Comparison of ENCODE assay signal across 8 cellular contexts in genomic region chr20:1185781-1186334, GRCh38. TPM values are rescaled to one million over a fixed set of nuclear protein-coding genes. Genes with fewer than 3 reads are reported as not detected.
DNase-seq lines count a peak whose midpoint lies in the region; ATAC-seq, FAIRE-seq and TF ChIP-seq lines count a peak whose summit lies in the region.

No MANE protein-coding gene starts in this region.

- peaks cover 16% of the 10 kb centered on the region for H3K4me1 ChIP-seq in A549
- H3K4me1 ChIP-seq in neuronal stem cell (ENCODE audit: control insufficient read depth in 2 of 2, insufficient read depth in 1 of 2, low read depth in 1 of 2, low read length in 2 of 2): peaks cover 4 to 15% of the 10 kb centered on the region in 2 donors

- no peak overlapping the region for H2BK5ac ChIP-seq in neuronal stem cell (ENCODE audit: low read length)

- H3K4me3 ChIP-seq in A549 (peak overlapping the region; percentile 94), neuronal stem cell (ENCODE audit: low read length in 2 of 2) (peak overlapping the region in 1 of 2 donors; percentile 54)

- peak overlapping the region; percentile 76 to 90 for H3K27ac ChIP-seq in A549
- H3K27ac ChIP-seq in neuronal stem cell (replicated peaks; ENCODE audit: low read length): no peak overlapping the region

- H4K8ac ChIP-seq in neuronal stem cell (ENCODE audit: low read depth, low read length): no peak overlapping the region

- no peak overlapping the region for H3K14ac ChIP-seq in neuronal stem cell (ENCODE audit: low read length)

- H3K18ac ChIP-seq in neuronal stem cell (ENCODE audit: low read length): no peak overlapping the region

- no peak overlapping the region for H3K4ac ChIP-seq in neuronal stem cell (ENCODE audit: low read length)

- 18% methylated on average over 11 of the region's 20 CpGs for WGBS in A549 (ENCODE audit: missing lambda C conversion rate)
- WGBS in neuronal stem cell (ENCODE audit: extremely low coverage in 2 of 2, insufficient read length in 2 of 2, insufficient replicate concordance in 1 of 2), 2 donors: no CpG with 5 or more reads among the region's 20 CpGs

- H3K27ac Mint-ChIP-seq in activated CD4-positive, alpha-beta memory T cell treated with anti-CD3 and anti-CD28 coated beads, Interleukin-2, amount 10 ng/mL, durations not matched to agents 7 days and 5 days: no peak overlapping the region

- no peaks in the 10 kb centered on the region for H3K9me3 Mint-ChIP-seq in activated CD4-positive, alpha-beta memory T cell treated with anti-CD3 and anti-CD28 coated beads, Interleukin-2, amount 10 ng/mL, durations not matched to agents 7 days and 5 days

- H2AFZ ChIP-seq in neuronal stem cell (ENCODE audit: low read length): peak overlapping the region; percentile 90

- peak overlapping the region; percentile 2 for H2AK5ac ChIP-seq in neuronal stem cell (ENCODE audit: low read depth, low read length)

- TF ChIP-seq POLR2A in A549 (IDR thresholded peaks at IDR 0.05; ENCODE audit: low read length) (no peak), erythroblast (IDR thresholded peaks at IDR 0.05; ENCODE audit: low read length) (no peak)

- no peaks in the 10 kb centered on the region for H3K9me3 ChIP-seq in A549
- H3K9me3 ChIP-seq in neuronal stem cell (replicated peaks in 1 of 2; ENCODE audit: control insufficient read depth in 2 of 2, insufficient read depth in 1 of 2, low read depth in 1 of 2, low read length in 2 of 2): peaks cover 0 to 3% of the 10 kb centered on the region in 2 donors

- no peaks in the 10 kb centered on the region for H3K79me1 ChIP-seq in neuronal stem cell (ENCODE audit: low read depth, low read length)

- no peak overlapping the region for H4K91ac ChIP-seq in neuronal stem cell (ENCODE audit: low read depth, low read length, poor library complexity)

- H3K27me3 Mint-ChIP-seq in activated CD4-positive, alpha-beta memory T cell treated with anti-CD3 and anti-CD28 coated beads, Interleukin-2, amount 10 ng/mL, durations not matched to agents 7 days and 5 days: peaks cover 47% of the 10 kb centered on the region

- H2BK15ac ChIP-seq in neuronal stem cell (ENCODE audit: low read length): no peak overlapping the region

- H2BK12ac ChIP-seq in neuronal stem cell (ENCODE audit: low read length): no peak overlapping the region

- H2BK120ac ChIP-seq in neuronal stem cell (ENCODE audit: low read depth, low read length): no peak overlapping the region

- peak overlapping the region; percentile 56 for H3K4me3 Mint-ChIP-seq in activated CD4-positive, alpha-beta memory T cell treated with anti-CD3 and anti-CD28 coated beads, Interleukin-2, amount 10 ng/mL, durations not matched to agents 7 days and 5 days

- TF ChIP-seq EP300 in A549 (IDR thresholded peaks at IDR 0.05): no peak

- DNase-seq in A549 (ENCODE audit: low read depth in 1 of 2, low spot score in 1 of 2) (peak; percentile 78 to 81), NCI-H2227 treated with DMSO at 0.1 percent for 48 hours (lab: John Stamatoyannopoulos, UW) (peak; percentile 32), erythroblast (lab: John Stamatoyannopoulos, UW) (peak; percentile 82 to 86), neuronal stem cell (ENCODE audit: low spot score) (peak; percentile 57), midbrain (lab: John Stamatoyannopoulos, UW) (no peak)
- DNase-seq in activated CD4-positive, alpha-beta memory T cell treated with anti-CD3 and anti-CD28 coated beads, Interleukin-2, amount 10 ng/mL, durations not matched to agents 7 days and 5 days: peak; percentile 57

- POLR2A ChIA-PET in A549 (lab: Yijun Ruan, JAX): interaction anchor here (0.6 kb wide), 1 partner anchor 498 kb away, joined by 3 read pairs; no protein-coding TSS in a partner anchor
- POLR2A ChIA-PET in activated CD4-positive, alpha-beta memory T cell treated with anti-CD3 and anti-CD28 coated beads, Interleukin-2, amount 10 ng/mL, durations not matched to agents 7 days and 5 days (lab: Charles Lee): no interaction called here

- H3K9ac ChIP-seq in neuronal stem cell (ENCODE audit: low read depth, low read length, poor library complexity): no peak overlapping the region

- H3K23ac ChIP-seq in neuronal stem cell (ENCODE audit: low read depth, low read length, poor library complexity): peak overlapping the region; percentile 25

- FAIRE-seq in A549 (lab: Jason Lieb, UNC): no peak

- H3K4me1 Mint-ChIP-seq in activated CD4-positive, alpha-beta memory T cell treated with anti-CD3 and anti-CD28 coated beads, Interleukin-2, amount 10 ng/mL, durations not matched to agents 7 days and 5 days: peaks cover 10% of the 10 kb centered on the region

- H3K4me2 ChIP-seq in A549 (peak overlapping the region; percentile 93), neuronal stem cell (ENCODE audit: insufficient read depth, low read length, poor library complexity, severe bottlenecking) (peak overlapping the region; percentile 98)

- peaks cover 3 to 5% of the 10 kb centered on the region in 2 donors for H3K36me3 ChIP-seq in neuronal stem cell (replicated peaks in 1 of 2; ENCODE audit: control insufficient read depth in 2 of 2, insufficient read depth in 2 of 2, low read length in 2 of 2)

- CTCF ChIA-PET in A549 (lab: Yijun Ruan, JAX): interaction anchor here (0.6 to 5.3 kb wide), 27 partner anchors 11 to 372 kb away, joined by 3 to 91 read pairs (median 5); partner anchors contain the start of genes PSMF1 and SNPH
- CTCF ChIA-PET in activated CD4-positive, alpha-beta memory T cell treated with anti-CD3 and anti-CD28 coated beads, Interleukin-2, amount 10 ng/mL, durations not matched to agents 7 days and 5 days (lab: Charles Lee): interaction anchor here (1.2 kb wide), 2 partner anchors 19 to 61 kb away, joined by 3 read pairs; no protein-coding TSS in a partner anchor

- ATAC-seq in A549: peak; percentile 72 to 87
- ATAC-seq in GM21423 (IDR thresholded peaks at IDR 0.05; ENCODE audit: unreplicated experiment): no peak

- TF ChIP-seq CTCF in A549 (IDR thresholded peaks at IDR 0.05) (peak; percentile 79), GM12874 (IDR thresholded peaks at IDR 0.05; ENCODE audit: insufficient read depth, low read depth, low read length) (peak; percentile 67)

- peak; percentile 64 to 83 for TF ChIP-seq RAD21 in A549 (conservative IDR thresholded peaks at IDR 0.05 in 1 of 2, IDR thresholded peaks at IDR 0.05 in 1 of 2)

- H3K27me3 ChIP-seq in neuronal stem cell (ENCODE audit: control insufficient read depth in 3 of 3, insufficient read depth in 3 of 3, low read depth in 1 of 3, low read length in 3 of 3): peaks cover 0 to 21% (median 7%) of the 10 kb centered on the region in 3 experiments

- H3K36me3 Mint-ChIP-seq in activated CD4-positive, alpha-beta memory T cell treated with anti-CD3 and anti-CD28 coated beads, Interleukin-2, amount 10 ng/mL, durations not matched to agents 7 days and 5 days (ENCODE audit: low read depth): no peaks in the 10 kb centered on the region

TF ChIP-seq in A549, 52 proteins besides CTCF, POLR2A, EP300 and RAD21:
- TF ChIP-seq NPAS2 (CRISPR knock-in tag; IDR thresholded peaks at IDR 0.05; ENCODE audit: borderline replicate concordance): no peak
- TF ChIP-seq, protein P1, sequence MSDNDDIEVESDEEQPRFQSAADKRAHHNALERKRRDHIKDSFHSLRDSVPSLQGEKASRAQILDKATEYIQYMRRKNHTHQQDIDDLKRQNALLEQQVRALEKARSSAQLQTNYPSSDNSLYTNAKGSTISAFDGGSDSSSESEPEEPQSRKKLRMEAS (IDR thresholded peaks at IDR 0.05): no peak
- TF ChIP-seq KDM1A (IDR thresholded peaks at IDR 0.05; ENCODE audit: low read depth): 0 out of 2 replicates have a peak, but pooled peaks have one; percentile 81
- no peak for TF ChIP-seq MAZ (IDR thresholded peaks at IDR 0.05; ENCODE audit: borderline replicate concordance, low read depth, low read length)
- peak; percentile 64 for TF ChIP-seq SMC3 (IDR thresholded peaks at IDR 0.05)

RNA-seq across cellular contexts. Expression of gene TMEM74B, which starts 1.1 kb away (rescaled TPM):
- polyA plus RNA-seq in A549 (2011; rRNA removed) (2.9 and 3.3 TPM in 2 replicates), A549 (2017; fragmentation: RNase III; extraction: RNeasy Plus Mini Kit Qiagen cat#74134 plus additional on column Dnase treatment) (2.8 to 3.7 TPM (median 3.4 TPM) in 3 replicates)
- 2.9 and 3.4 TPM in 2 replicates for polyA plus RNA-seq in A549 (2012; cell fraction: cytosol; rRNA removed)
- 22.0 and 22.7 TPM in 2 replicates for polyA plus RNA-seq in A549 (2012; cell fraction: nucleus; rRNA removed)
- polyA minus RNA-seq in A549 (2011; rRNA and poly(A)+ RNA removed): 1.6 and 1.8 TPM in 2 replicates
- total RNA-seq in activated CD4-positive, alpha-beta memory T cell treated with anti-CD3 and anti-CD28 coated beads, Interleukin-2, amount 10 ng/mL, durations not matched to agents 7 days and 5 days: 1 to 10 TPM in 1 of 2 experiments, under 1 TPM in 1; 0.83 to 1.8 TPM
- polyA plus RNA-seq in neuronal stem cell (2013, experiment 1 of 2): 4.8 TPM
- 3.8 TPM for polyA plus RNA-seq in neuronal stem cell (2013, experiment 2 of 2)

RNA-seq across cellular contexts. Expression of gene C20orf202, which starts 17.4 kb away (rescaled TPM):
- polyA plus RNA-seq in A549 (2011; rRNA removed) (0.12 and 0.32 TPM in 2 replicates), A549 (2017; fragmentation: RNase III; extraction: RNeasy Plus Mini Kit Qiagen cat#74134 plus additional on column Dnase treatment) (0.09 TPM in 1 of 3 replicates, not detected in the others)
- 0.03 TPM in 1 of 2 replicates, not detected in the other for polyA plus RNA-seq in A549 (2012; cell fraction: cytosol; rRNA removed)
- 0.02 TPM in 1 of 2 replicates, not detected in the other for polyA plus RNA-seq in A549 (2012; cell fraction: nucleus; rRNA removed)
- 0.15 TPM in 1 of 2 replicates, not detected in the other for polyA minus RNA-seq in A549 (2011; rRNA and poly(A)+ RNA removed)
- total RNA-seq in activated CD4-positive, alpha-beta memory T cell treated with anti-CD3 and anti-CD28 coated beads, Interleukin-2, amount 10 ng/mL, durations not matched to agents 7 days and 5 days: not detected
- 0.24 TPM for polyA plus RNA-seq in neuronal stem cell (2013, experiment 1 of 2)
- polyA plus RNA-seq in neuronal stem cell (2013, experiment 2 of 2): 0.10 TPM

RNA-seq across cellular contexts. Expression of gene RAD21L1, which starts 40.0 kb away (rescaled TPM):
- polyA plus RNA-seq in A549 (2011; rRNA removed) (not detected in 2 replicates), A549 (2017; fragmentation: RNase III; extraction: RNeasy Plus Mini Kit Qiagen cat#74134 plus additional on column Dnase treatment) (not detected in 3 replicates)
- polyA plus RNA-seq in A549 (2012; cell fraction: cytosol; rRNA removed): not detected in 2 replicates
- polyA plus RNA-seq in A549 (2012; cell fraction: nucleus; rRNA removed): not detected in 2 replicates
- not detected in 2 replicates for polyA minus RNA-seq in A549 (2011; rRNA and poly(A)+ RNA removed)
- not detected for total RNA-seq in activated CD4-positive, alpha-beta memory T cell treated with anti-CD3 and anti-CD28 coated beads, Interleukin-2, amount 10 ng/mL, durations not matched to agents 7 days and 5 days
- 0.29 TPM for polyA plus RNA-seq in neuronal stem cell (2013, experiment 1 of 2)
- 0.15 TPM for polyA plus RNA-seq in neuronal stem cell (2013, experiment 2 of 2)
